ENCODE assay signal across 15 cellular contexts in genomic region chr6:157244175-157244574, GRCh38.
DNase-seq lines count a peak whose midpoint lies in the region; ATAC-seq and TF ChIP-seq lines count a peak whose summit lies in the region.
"Had no signal": no experiment of that assay in that cellular context is flagged by ENCODE, and none has a peak within 500 bp of the region (broad histone marks: within the 10 kb centered on the region; RNA-seq: fewer than 3 reads in every experiment).

No MANE protein-coding gene starts in this region.

- H3K4me3 ChIP-seq in cardiac fibroblast (replicated peaks in 1 of 2; ENCODE audit: low read depth in 2 of 2, low read length in 2 of 2) (no peak overlapping the region), upper lobe of left lung (no peak overlapping the region)
- H3K4me3 ChIP-seq in naive thymus-derived CD4-positive, alpha-beta T cell (ENCODE audit: low read length): no peak overlapping the region

- no peaks in the 10 kb centered on the region for H3K27me3 ChIP-seq in upper lobe of left lung
- H3K27me3 ChIP-seq in naive thymus-derived CD4-positive, alpha-beta T cell (ENCODE audit: control insufficient read depth in 2 of 2, insufficient read depth in 2 of 2, low read length in 2 of 2): no peaks in the 10 kb centered on the region

- POLR2A ChIA-PET in naive thymus-derived CD4-positive, alpha-beta T cell (lab: Charles Lee): no interaction called here

- WGBS in upper lobe of left lung, 2 donors: 38 to 50% methylated on average over 3 to 4 of the region's 4 CpGs

- H3K4me1 Mint-ChIP-seq in naive thymus-derived CD4-positive, alpha-beta T cell: peaks cover 0 to 10% (median 0%) of the 10 kb centered on the region in 7 donors

- ATAC-seq in Right ventricle myocardium inferior: peak; percentile 40
- ATAC-seq in upper lobe of left lung (ENCODE audit: low FRiP score in 2 of 2): no peak
- ATAC-seq in naive thymus-derived CD4-positive, alpha-beta T cell: no peak

- intact Hi-C loops in Right ventricle myocardium inferior (cut with DNase I): no loop called here
- intact Hi-C loops in cardiac septum (cut with DNase I): no loop called here
- intact Hi-C loops in naive thymus-derived CD4-positive, alpha-beta T cell (cut with micrococcal nuclease): no loop called here

- H3K9me3 ChIP-seq in upper lobe of left lung: peaks cover 0 to 3% (median 0%) of the 10 kb centered on the region in 4 donors
- peaks cover 0 to 4% (median 0%) of the 10 kb centered on the region in 3 experiments for H3K9me3 ChIP-seq in naive thymus-derived CD4-positive, alpha-beta T cell (ENCODE audit: control insufficient read depth in 2 of 3, low read length in 3 of 3)

- H3K4me1 ChIP-seq in upper lobe of left lung: no peaks in the 10 kb centered on the region
- H3K4me1 ChIP-seq in naive thymus-derived CD4-positive, alpha-beta T cell (ENCODE audit: control insufficient read depth in 2 of 2, insufficient read depth in 2 of 2, low read length in 2 of 2): no peaks in the 10 kb centered on the region

- DNase-seq in Right ventricle myocardium inferior (ENCODE audit: missing footprints) (no peak), cardiac septum (ENCODE audit: low spot score) (no peak), cardiac fibroblast (ENCODE audit: low read depth in 2 of 2) (peak; percentile 85 to 92), iris pigment epithelial cell (ENCODE audit: low read depth) (peak; percentile 82), upper lobe of left lung (no peak)
- DNase-seq in stimulated activated CD4-positive, alpha-beta T cell treated with anti-CD3 and anti-CD28 coated beads, Interleukin-4, amount 100 ng/mL, for 24 hours: no peak
- DNase-seq in activated naive CD4-positive, alpha-beta T cell treated with Interleukin-2 at 50 U/mL for 16 hours: no peak
- no peak for DNase-seq in naive thymus-derived CD4-positive, alpha-beta T cell
- DNase-seq: activated CD4-positive, alpha-beta memory T cell treated with anti-CD3 and anti-CD28 coated beads, Interleukin-2, amount 10 ng/mL, durations not matched to agents 7 days and 5 days; GDM1; KBM-7; occipital lobe had no signal

- no peak for TF ChIP-seq CTCF in cardiac fibroblast (IDR thresholded peaks at IDR 0.05; ENCODE audit: low read depth, low read length)
- no peak for TF ChIP-seq CTCF in upper lobe of left lung (IDR thresholded peaks at IDR 0.05)

- CTCF ChIA-PET in naive thymus-derived CD4-positive, alpha-beta T cell (lab: Charles Lee): interaction anchor here (0.6 kb wide), 1 partner anchor 349 kb away, joined by 3 read pairs; no protein-coding TSS in a partner anchor

- H3K4me3 Mint-ChIP-seq in naive thymus-derived CD4-positive, alpha-beta T cell: no peak overlapping the region
- H3K4me3 Mint-ChIP-seq: activated CD4-positive, alpha-beta memory T cell treated with anti-CD3 and anti-CD28 coated beads, Interleukin-2, amount 10 ng/mL, durations not matched to agents 7 days and 5 days; activated naive CD8-positive, alpha-beta T cell; B cell; type B pancreatic cell had no signal

- no peak for TF ChIP-seq POLR2A in upper lobe of left lung (IDR thresholded peaks at IDR 0.05)

- no peak overlapping the region for H3K27ac ChIP-seq in upper lobe of left lung
- H3K27ac ChIP-seq in naive thymus-derived CD4-positive, alpha-beta T cell (ENCODE audit: low read depth, low read length): no peak overlapping the region

- peaks cover 0 to 12% (median 5%) of the 10 kb centered on the region in 5 donors for H3K36me3 Mint-ChIP-seq in naive thymus-derived CD4-positive, alpha-beta T cell
- H3K36me3 Mint-ChIP-seq: type B pancreatic cell had no signal

- H3K27me3 Mint-ChIP-seq in naive thymus-derived CD4-positive, alpha-beta T cell: peaks cover 0 to 26% (median 0%) of the 10 kb centered on the region in 5 donors
- H3K27me3 Mint-ChIP-seq: type B pancreatic cell had no signal

- peaks cover 2 to 19% (median 7%) of the 10 kb centered on the region in 11 donors for H3K9me3 Mint-ChIP-seq in naive thymus-derived CD4-positive, alpha-beta T cell
- H3K9me3 Mint-ChIP-seq: type B pancreatic cell had no signal

- no peaks in the 10 kb centered on the region for H3K36me3 ChIP-seq in upper lobe of left lung
- H3K36me3 ChIP-seq in naive thymus-derived CD4-positive, alpha-beta T cell (ENCODE audit: control insufficient read depth in 2 of 3, insufficient read depth in 3 of 3, low read length in 3 of 3): no peaks in the 10 kb centered on the region

- TF ChIP-seq EP300 in upper lobe of left lung (IDR thresholded peaks at IDR 0.05): no peak

- no peak overlapping the region for H3K27ac Mint-ChIP-seq in naive thymus-derived CD4-positive, alpha-beta T cell
- H3K27ac Mint-ChIP-seq: activated CD4-positive, alpha-beta memory T cell treated with anti-CD3 and anti-CD28 coated beads, Interleukin-2, amount 10 ng/mL, durations not matched to agents 7 days and 5 days; activated naive CD8-positive, alpha-beta T cell; B cell; type B pancreatic cell had no signal

Comparison
In these comparisons a context has a peak if more than half of its experiments do, and no peak if none do; other contexts are left out.
1. DNase-seq: peak in cardiac fibroblast (2 of 2) and iris pigment epithelial cell (single experiment); none in Right ventricle myocardium inferior (single experiment), cardiac septum (single experiment), stimulated activated CD4-positive, alpha-beta T cell treated with anti-CD3 and anti-CD28 coated beads, Interleukin-4, amount 100 ng/mL, for 24 hours (single experiment), upper lobe of left lung (0 of 2), activated naive CD4-positive, alpha-beta T cell treated with Interleukin-2 at 50 U/mL for 16 hours (single experiment) and naive thymus-derived CD4-positive, alpha-beta T cell (0 of 9).